Comparison of ENCODE assay signal across 14 cellular contexts in the genomic region with DNA sequence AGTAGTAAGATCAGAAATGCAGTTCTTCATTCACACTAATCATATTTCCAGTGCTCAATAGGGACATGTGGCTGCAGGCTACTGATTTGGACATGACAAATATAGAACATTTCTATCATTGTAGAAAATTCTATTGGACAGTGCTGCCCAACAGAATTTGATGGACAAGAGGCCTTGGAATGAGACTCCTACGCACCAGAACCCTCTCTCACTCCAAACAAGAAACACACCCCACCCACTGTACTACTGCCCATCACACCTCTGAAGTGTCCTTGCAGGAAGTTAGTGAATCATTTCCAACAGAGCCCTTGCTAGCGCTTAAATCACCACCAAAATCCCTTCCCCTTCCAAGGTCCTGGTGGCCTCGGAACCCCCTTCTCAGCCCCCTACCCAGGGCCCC.
DNase-seq lines count a peak whose midpoint lies in the region; TF ChIP-seq lines count a peak whose summit lies in the region.
"Had no signal": no experiment of that assay in that cellular context is flagged by ENCODE, and none has a peak within 500 bp of the region (broad histone marks: within the 10 kb centered on the region; RNA-seq: fewer than 3 reads in every experiment).

No MANE protein-coding gene starts in this region.

- WGBS in smooth muscle cell (ENCODE audit: low lambda C conversion rate) = 85% methylated on average over 3 of the region's 3 CpGs

- H3K27me3 ChIP-seq in smooth muscle cell (ENCODE audit: low read depth) (no peaks in the 10 kb centered on the region), MG63 (no peaks in the 10 kb centered on the region)

- no peak for TF ChIP-seq CTCF in glutamatergic neuron (IDR thresholded peaks at IDR 0.05; ENCODE audit: partially characterized antibody, unreplicated experiment)
- TF ChIP-seq CTCF in nephron (IDR thresholded peaks at IDR 0.05; ENCODE audit: unreplicated experiment in 3 of 3) = no peak
- no peak for TF ChIP-seq CTCF in smooth muscle cell (IDR thresholded peaks at IDR 0.05; ENCODE audit: borderline replicate concordance, insufficient read depth, poor library complexity, severe bottlenecking)
- no peak for TF ChIP-seq CTCF in GM13977 (IDR thresholded peaks at IDR 0.05; ENCODE audit: extremely low read depth, insufficient read depth, missing control alignments)

- H3F3A ChIP-seq in smooth muscle cell (ENCODE audit: low read depth) = peaks cover 14% of the 10 kb centered on the region

- H3K4me3 ChIP-seq in smooth muscle cell = no peak overlapping the region
- H3K4me3 ChIP-seq in MG63 = no peak overlapping the region

- no peak overlapping the region for H3K4me3 Mint-ChIP-seq in glutamatergic neuron (ENCODE audit: unreplicated experiment)
- H3K4me3 Mint-ChIP-seq in nephron = no peak overlapping the region
- H3K4me3 Mint-ChIP-seq: B cell; CD4-positive, alpha-beta T cell; HFFc6 had no signal

- H3K9me3 Mint-ChIP-seq in glutamatergic neuron (ENCODE audit: unreplicated experiment) (peaks cover 4% of the 10 kb centered on the region), nephron (no peaks in the 10 kb centered on the region)
- H3K9me3 Mint-ChIP-seq: CD4-positive, alpha-beta T cell; HFFc6 had no signal

- H3K27ac Mint-ChIP-seq in glutamatergic neuron (ENCODE audit: unreplicated experiment) = peak overlapping the region; percentile 22
- peak overlapping the region in 2 of 3 experiments; percentile 63 to 95 for H3K27ac Mint-ChIP-seq in nephron
- H3K27ac Mint-ChIP-seq: B cell; CD4-positive, alpha-beta T cell; HFFc6 had no signal

- no peak overlapping the region for H2AFZ ChIP-seq in smooth muscle cell (ENCODE audit: low read depth)

- peaks cover 4% of the 10 kb centered on the region for H3K27me3 Mint-ChIP-seq in glutamatergic neuron (ENCODE audit: unreplicated experiment)
- peaks cover 27% of the 10 kb centered on the region for H3K27me3 Mint-ChIP-seq in nephron (ENCODE audit: low read depth)

- peaks cover 15% of the 10 kb centered on the region for H3K79me2 ChIP-seq in smooth muscle cell (ENCODE audit: low read depth)

- H3K27ac ChIP-seq in smooth muscle cell (ENCODE audit: low read depth) = peak overlapping the region; percentile 88

- H3K4me1 Mint-ChIP-seq in glutamatergic neuron (ENCODE audit: low read depth, unreplicated experiment) (peaks cover 24% of the 10 kb centered on the region), nephron (peaks cover 42% of the 10 kb centered on the region)
- H3K4me1 Mint-ChIP-seq: B cell had no signal

- DNase-seq in NCI-H226 (peak; percentile 67), glutamatergic neuron (no peak), smooth muscle cell (lab: John Stamatoyannopoulos, UW; ENCODE audit: unreplicated experiment) (no peak), MG63 (no peak), activated T-cell treated with anti-CD3 and anti-CD28 coated beads for 4 hours (no peak), GM13977 (ENCODE audit: low spot score) (no peak)
- DNase-seq: C1 segment of cervical spinal cord; Calu3; CD4-positive, alpha-beta T cell; DMS 273 treated with DMSO at 0.1 percent for 48 hours; HCEC 1CT; HFFc6 had no signal

- H3K4me1 ChIP-seq in smooth muscle cell (ENCODE audit: low read depth) = peaks cover 39% of the 10 kb centered on the region

- H3K36me3 ChIP-seq in smooth muscle cell (ENCODE audit: low read depth) = no peaks in the 10 kb centered on the region
- no peaks in the 10 kb centered on the region for H3K36me3 ChIP-seq in MG63

- no peak overlapping the region for H3K4me2 ChIP-seq in smooth muscle cell

- H3K9me3 ChIP-seq in smooth muscle cell (replicated peaks; ENCODE audit: low read depth) (no peaks in the 10 kb centered on the region), MG63 (no peaks in the 10 kb centered on the region)

- in situ Hi-C loops in GM13977 (cut with MboI; ENCODE audit: low pct_unique_long_range_greater_than_20kb, low sequenced_read_pairs, unreplicated experiment) = no loop called here

- H4K20me1 ChIP-seq in smooth muscle cell (ENCODE audit: low read depth) = no peaks in the 10 kb centered on the region

- H3K36me3 Mint-ChIP-seq in glutamatergic neuron (ENCODE audit: unreplicated experiment) (peaks cover 3% of the 10 kb centered on the region), nephron (ENCODE audit: low read depth) (peaks cover 30% of the 10 kb centered on the region)

- H3K9ac ChIP-seq in smooth muscle cell (ENCODE audit: low read depth) = no peak overlapping the region
